1 cellular context compared by ENCODE assay signal in the genomic region with DNA sequence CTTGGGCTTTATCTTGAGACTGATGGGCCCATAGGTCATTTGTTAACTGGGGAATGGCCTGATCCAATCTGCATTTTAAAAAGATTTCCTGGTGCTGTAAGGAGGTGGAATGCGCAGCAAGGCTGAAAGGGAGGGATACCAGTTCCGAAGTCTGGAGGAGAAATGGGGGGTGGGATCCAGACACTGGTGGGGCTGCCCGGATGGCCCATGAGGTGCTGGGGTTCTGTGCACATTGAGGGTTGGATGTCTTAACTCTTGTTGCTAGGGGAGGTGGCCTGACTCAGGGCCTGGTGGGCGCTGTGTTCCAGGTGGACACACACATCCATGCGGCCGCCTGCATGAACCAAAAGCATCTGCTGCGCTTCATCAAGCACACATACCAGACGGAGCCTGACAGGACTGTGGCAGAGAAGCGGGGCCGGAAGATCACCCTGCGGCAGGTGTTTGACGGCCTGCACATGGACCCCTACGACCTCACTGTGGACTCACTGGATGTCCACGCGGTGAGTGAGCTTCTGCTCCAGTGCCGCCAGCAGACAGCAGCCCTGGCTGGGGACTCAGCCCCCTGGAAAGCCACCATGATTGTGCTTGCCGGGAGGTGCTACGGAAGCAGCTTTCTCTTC.
TF ChIP-seq lines count a peak whose summit lies in the region.

No MANE protein-coding gene starts in this region.

TF ChIP-seq in IMR-90, 13 proteins besides CTCF, POLR2A, EP300 and RAD21:
- no peak for TF ChIP-seq CEBPB (IDR thresholded peaks at IDR 0.05; ENCODE audit: low read depth, low read length)
- no peak for TF ChIP-seq RFX5 (IDR thresholded peaks at IDR 0.05; ENCODE audit: low read depth, low read length)
- TF ChIP-seq FOS (IDR thresholded peaks at IDR 0.05; ENCODE audit: low read depth, low read length) = no peak
- no peak for TF ChIP-seq CHD1 (IDR thresholded peaks at IDR 0.05; ENCODE audit: low read depth, low read length)
- TF ChIP-seq MAFK (IDR thresholded peaks at IDR 0.05; ENCODE audit: low read depth, low read length) = no peak
- TF ChIP-seq RCOR1 (IDR thresholded peaks at IDR 0.05; ENCODE audit: insufficient replicate concordance, low read length) = no peak
- TF ChIP-seq SMC3 (IDR thresholded peaks at IDR 0.05; ENCODE audit: low read depth, low read length) = no peak
- TF ChIP-seq MAZ (IDR thresholded peaks at IDR 0.05; ENCODE audit: borderline replicate concordance, low read depth, low read length) = no peak
- TF ChIP-seq MXI1 (IDR thresholded peaks at IDR 0.05; ENCODE audit: borderline replicate concordance, low read depth, low read length) = no peak
- TF ChIP-seq, protein P1, sequence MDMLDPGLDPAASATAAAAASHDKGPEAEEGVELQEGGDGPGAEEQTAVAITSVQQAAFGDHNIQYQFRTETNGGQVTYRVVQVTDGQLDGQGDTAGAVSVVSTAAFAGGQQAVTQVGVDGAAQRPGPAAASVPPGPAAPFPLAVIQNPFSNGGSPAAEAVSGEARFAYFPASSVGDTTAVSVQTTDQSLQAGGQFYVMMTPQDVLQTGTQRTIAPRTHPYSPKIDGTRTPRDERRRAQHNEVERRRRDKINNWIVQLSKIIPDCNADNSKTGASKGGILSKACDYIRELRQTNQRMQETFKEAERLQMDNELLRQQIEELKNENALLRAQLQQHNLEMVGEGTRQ (IDR thresholded peaks at IDR 0.05; ENCODE audit: low read depth, low read length) = no peak
